In the genomic region with DNA sequence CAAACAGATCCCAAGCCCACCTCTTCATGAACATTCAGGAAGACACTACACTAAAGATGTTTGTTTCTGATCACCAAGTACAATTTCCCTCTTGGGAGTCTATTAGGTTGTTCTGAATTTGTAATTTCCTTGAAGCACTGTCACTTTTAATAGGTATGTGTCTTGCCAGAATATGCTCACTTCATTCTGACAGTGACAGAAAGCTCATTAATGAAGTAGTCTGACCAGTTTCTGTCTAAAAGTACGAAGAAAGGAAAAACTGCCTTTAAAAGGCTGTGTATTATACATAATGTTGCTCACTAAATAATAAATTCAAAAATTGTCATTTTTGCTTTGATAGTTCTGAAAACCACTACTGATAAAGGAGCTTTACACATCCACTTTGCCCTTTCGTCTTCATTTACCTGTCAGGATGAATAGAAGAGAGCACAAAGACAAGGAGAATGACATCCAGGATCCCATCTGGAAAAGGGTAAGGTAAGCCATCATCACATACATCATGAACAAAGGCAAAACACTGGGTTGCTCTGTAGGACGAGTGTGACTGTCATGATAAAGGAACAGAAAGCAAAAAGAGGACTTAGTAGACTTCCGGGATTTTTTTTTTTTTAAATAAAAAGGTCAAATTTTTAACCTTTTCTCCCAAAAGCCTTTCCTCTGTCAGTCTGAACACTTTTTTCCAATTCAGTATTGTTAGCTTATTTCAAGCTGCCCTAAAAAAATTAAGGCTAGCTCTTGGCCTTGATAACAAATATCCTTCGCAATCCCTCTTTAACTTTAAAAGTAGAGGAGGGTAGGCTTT, we compare ENCODE assay signal across 1 cellular context.
TF ChIP-seq lines count a peak whose summit lies in the region.

No MANE protein-coding gene starts in this region.

TF ChIP-seq in WTC11, 78 proteins besides CTCF, POLR2A, EP300 and RAD21:
- TF ChIP-seq GABPB1 (CRISPR knock-in tag; IDR thresholded peaks at IDR 0.05): no peak
- TF ChIP-seq RORB (CRISPR knock-in tag; IDR thresholded peaks at IDR 0.05): no peak
- TF ChIP-seq, protein P1, sequence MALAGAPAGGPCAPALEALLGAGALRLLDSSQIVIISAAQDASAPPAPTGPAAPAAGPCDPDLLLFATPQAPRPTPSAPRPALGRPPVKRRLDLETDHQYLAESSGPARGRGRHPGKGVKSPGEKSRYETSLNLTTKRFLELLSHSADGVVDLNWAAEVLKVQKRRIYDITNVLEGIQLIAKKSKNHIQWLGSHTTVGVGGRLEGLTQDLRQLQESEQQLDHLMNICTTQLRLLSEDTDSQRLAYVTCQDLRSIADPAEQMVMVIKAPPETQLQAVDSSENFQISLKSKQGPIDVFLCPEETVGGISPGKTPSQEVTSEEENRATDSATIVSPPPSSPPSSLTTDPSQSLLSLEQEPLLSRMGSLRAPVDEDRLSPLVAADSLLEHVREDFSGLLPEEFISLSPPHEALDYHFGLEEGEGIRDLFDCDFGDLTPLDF (CRISPR knock-in tag; IDR thresholded peaks at IDR 0.05): no peak
- no peak for TF ChIP-seq STAT6 (CRISPR knock-in tag; conservative IDR thresholded peaks at IDR 0.05; ENCODE audit: low read depth)
- TF ChIP-seq, protein P2, sequence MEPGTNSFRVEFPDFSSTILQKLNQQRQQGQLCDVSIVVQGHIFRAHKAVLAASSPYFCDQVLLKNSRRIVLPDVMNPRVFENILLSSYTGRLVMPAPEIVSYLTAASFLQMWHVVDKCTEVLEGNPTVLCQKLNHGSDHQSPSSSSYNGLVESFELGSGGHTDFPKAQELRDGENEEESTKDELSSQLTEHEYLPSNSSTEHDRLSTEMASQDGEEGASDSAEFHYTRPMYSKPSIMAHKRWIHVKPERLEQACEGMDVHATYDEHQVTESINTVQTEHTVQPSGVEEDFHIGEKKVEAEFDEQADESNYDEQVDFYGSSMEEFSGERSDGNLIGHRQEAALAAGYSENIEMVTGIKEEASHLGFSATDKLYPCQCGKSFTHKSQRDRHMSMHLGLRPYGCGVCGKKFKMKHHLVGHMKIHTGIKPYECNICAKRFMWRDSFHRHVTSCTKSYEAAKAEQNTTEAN (CRISPR knock-in tag; IDR thresholded peaks at IDR 0.05): no peak
- TF ChIP-seq NR3C1 (CRISPR knock-in tag; conservative IDR thresholded peaks at IDR 0.05; ENCODE audit: low read depth): no peak
- TF ChIP-seq ZNF121 (CRISPR knock-in tag; IDR thresholded peaks at IDR 0.05): no peak
- no peak for TF ChIP-seq ESRRA (CRISPR knock-in tag; IDR thresholded peaks at IDR 0.05; ENCODE audit: borderline replicate concordance)
- TF ChIP-seq, protein P3, sequence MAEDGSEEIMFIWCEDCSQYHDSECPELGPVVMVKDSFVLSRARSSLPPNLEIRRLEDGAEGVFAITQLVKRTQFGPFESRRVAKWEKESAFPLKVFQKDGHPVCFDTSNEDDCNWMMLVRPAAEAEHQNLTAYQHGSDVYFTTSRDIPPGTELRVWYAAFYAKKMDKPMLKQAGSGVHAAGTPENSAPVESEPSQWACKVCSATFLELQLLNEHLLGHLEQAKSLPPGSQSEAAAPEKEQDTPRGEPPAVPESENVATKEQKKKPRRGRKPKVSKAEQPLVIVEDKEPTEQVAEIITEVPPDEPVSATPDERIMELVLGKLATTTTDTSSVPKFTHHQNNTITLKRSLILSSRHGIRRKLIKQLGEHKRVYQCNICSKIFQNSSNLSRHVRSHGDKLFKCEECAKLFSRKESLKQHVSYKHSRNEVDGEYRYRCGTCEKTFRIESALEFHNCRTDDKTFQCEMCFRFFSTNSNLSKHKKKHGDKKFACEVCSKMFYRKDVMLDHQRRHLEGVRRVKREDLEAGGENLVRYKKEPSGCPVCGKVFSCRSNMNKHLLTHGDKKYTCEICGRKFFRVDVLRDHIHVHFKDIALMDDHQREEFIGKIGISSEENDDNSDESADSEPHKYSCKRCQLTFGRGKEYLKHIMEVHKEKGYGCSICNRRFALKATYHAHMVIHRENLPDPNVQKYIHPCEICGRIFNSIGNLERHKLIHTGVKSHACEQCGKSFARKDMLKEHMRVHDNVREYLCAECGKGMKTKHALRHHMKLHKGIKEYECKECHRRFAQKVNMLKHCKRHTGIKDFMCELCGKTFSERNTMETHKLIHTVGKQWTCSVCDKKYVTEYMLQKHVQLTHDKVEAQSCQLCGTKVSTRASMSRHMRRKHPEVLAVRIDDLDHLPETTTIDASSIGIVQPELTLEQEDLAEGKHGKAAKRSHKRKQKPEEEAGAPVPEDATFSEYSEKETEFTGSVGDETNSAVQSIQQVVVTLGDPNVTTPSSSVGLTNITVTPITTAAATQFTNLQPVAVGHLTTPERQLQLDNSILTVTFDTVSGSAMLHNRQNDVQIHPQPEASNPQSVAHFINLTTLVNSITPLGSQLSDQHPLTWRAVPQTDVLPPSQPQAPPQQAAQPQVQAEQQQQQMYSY (CRISPR knock-in tag; IDR thresholded peaks at IDR 0.05): no peak
- no peak for TF ChIP-seq CBFB (CRISPR knock-in tag; IDR thresholded peaks at IDR 0.05; ENCODE audit: low read depth)
- TF ChIP-seq RELA (CRISPR knock-in tag; IDR thresholded peaks at IDR 0.05; ENCODE audit: borderline replicate concordance): no peak
- no peak for TF ChIP-seq ZNF512 (CRISPR knock-in tag; IDR thresholded peaks at IDR 0.05; ENCODE audit: borderline replicate concordance)
- no peak for TF ChIP-seq FOXP1 (CRISPR knock-in tag; IDR thresholded peaks at IDR 0.05; ENCODE audit: borderline replicate concordance)
- no peak for TF ChIP-seq TCF7 (CRISPR knock-in tag; IDR thresholded peaks at IDR 0.05; ENCODE audit: low read depth)
